In the genomic region with DNA sequence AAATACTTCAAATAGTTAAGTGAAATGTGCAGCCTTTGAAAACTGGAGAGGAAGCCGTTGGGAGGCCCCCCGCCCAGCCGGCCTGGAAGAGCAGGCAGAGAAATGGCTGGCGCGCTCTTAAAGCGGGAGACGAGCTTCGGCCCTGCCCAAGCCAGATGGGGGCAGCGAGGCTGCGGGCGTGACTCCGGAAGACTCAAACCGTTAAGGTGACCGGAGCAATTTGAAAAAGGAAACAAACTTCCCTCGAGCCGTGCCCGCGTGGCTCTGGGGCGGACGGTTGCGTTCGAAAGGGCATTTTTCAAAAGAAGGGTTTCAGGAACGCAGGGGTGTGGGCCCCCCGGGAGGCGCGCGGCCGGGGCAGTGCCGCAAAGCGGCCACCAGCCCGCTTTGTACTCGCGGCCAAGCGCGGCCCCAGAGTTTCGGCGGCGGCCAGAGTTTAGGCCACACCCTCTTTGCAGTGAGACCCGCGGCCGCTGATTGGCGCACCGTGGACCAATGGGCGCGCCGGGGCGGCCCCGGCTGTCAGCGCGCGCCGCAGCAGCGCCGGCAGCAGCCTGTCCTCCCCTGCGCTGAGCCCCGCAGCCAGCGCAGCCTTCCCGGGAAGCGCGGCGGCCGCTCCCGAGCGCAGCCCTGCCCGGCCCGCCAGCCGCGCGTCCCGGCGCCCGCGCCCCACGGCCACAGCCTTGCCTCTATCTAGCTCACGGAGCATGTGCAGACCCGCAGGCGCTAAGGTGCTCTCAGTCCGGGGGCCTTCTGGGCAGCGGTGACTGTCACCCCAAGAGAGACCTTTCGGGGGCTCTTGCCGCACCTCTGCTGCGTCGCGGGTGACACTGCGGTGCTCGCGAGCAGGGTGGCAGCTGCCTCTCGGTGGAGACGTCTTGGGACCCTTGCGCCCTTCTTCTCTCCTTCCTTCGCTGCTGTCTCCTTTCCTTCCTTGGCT, we compare ENCODE assay signal across 1 cellular context.
TF ChIP-seq lines count a peak whose summit lies in the region.

Gene NAV2, plus strand, starts transcription at position 557 of the 940 bp plus-strand sequence. CDS start 859 bp downstream, outside the sequence.

TF ChIP-seq in A549, 52 proteins besides CTCF, POLR2A, EP300 and RAD21 (continued from another document):
- TF ChIP-seq MYC (IDR thresholded peaks at IDR 0.05; ENCODE audit: borderline replicate concordance, low read length) (peak; percentile 51), JUN (IDR thresholded peaks at IDR 0.05) (peak in 1 of 2 experiments; percentile 84; a peak in 3 of 5 replicates), TP53 (CRISPR knock-in tag; IDR thresholded peaks at IDR 0.05) (no peak), ZFP36 (IDR thresholded peaks at IDR 0.05; ENCODE audit: borderline replicate concordance, partially characterized antibody) (no peak), PBX3 (IDR thresholded peaks at IDR 0.05) (0 out of 2 replicates have a peak, but pooled peaks have one; percentile 20), HOXA7 (CRISPR knock-in tag; IDR thresholded peaks at IDR 0.05) (no peak), NFE2L2 (conservative IDR thresholded peaks at IDR 0.05; ENCODE audit: low read length) (no peak), FOXS1 (CRISPR knock-in tag; IDR thresholded peaks at IDR 0.05) (no peak), GATA3 (IDR thresholded peaks at IDR 0.05; ENCODE audit: borderline replicate concordance) (0 out of 2 replicates have a peak, but pooled peaks have one; percentile 12), HOXB13 (CRISPR knock-in tag; IDR thresholded peaks at IDR 0.05; ENCODE audit: low read depth) (0 out of 2 replicates have a peak, but pooled peaks have one; percentile 19), KDM5A (IDR thresholded peaks at IDR 0.05) (no peak), ATOH8 (CRISPR knock-in tag; IDR thresholded peaks at IDR 0.05; ENCODE audit: low read depth) (peak; percentile 66; the same call in 1 of the 2 replicates), ZSCAN20 (CRISPR knock-in tag; IDR thresholded peaks at IDR 0.05) (no peak), RARB (CRISPR knock-in tag; IDR thresholded peaks at IDR 0.05) (no peak)
- TF ChIP-seq, protein P1, sequence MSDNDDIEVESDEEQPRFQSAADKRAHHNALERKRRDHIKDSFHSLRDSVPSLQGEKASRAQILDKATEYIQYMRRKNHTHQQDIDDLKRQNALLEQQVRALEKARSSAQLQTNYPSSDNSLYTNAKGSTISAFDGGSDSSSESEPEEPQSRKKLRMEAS (IDR thresholded peaks at IDR 0.05), result peak; percentile 87
- TF ChIP-seq, protein P2, sequence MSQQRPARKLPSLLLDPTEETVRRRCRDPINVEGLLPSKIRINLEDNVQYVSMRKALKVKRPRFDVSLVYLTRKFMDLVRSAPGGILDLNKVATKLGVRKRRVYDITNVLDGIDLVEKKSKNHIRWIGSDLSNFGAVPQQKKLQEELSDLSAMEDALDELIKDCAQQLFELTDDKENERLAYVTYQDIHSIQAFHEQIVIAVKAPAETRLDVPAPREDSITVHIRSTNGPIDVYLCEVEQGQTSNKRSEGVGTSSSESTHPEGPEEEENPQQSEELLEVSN (IDR thresholded peaks at IDR 0.05; ENCODE audit: borderline replicate concordance, low read depth), result peak; percentile 82; the same call in 1 of the 2 replicates
- TF ChIP-seq, protein P3, sequence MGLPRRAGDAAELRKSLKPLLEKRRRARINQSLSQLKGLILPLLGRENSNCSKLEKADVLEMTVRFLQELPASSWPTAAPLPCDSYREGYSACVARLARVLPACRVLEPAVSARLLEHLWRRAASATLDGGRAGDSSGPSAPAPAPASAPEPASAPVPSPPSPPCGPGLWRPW (IDR thresholded peaks at IDR 0.05), result no peak
